In the genomic region with DNA sequence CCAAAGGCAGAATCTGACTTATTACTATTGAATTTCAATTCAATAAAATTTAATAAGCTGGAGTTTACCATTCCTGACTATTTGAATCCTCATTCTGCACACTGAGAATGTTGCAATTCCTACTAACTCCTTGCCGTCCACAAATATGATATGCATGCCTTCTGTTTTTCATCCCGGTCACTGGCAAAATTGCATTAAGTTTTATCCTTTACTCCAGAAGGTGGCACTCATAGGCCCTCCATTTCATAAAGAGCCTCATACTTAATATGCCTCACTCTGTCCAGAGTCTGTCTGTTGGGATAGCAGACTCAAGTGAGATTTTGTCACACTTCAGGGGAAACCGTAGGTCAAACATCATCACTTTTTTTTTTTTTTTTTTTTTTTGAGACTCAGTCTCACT, we compare ENCODE assay signal across 1 cellular context.
TF ChIP-seq lines count a peak whose summit lies in the region.

No MANE protein-coding gene starts in this region.

TF ChIP-seq in endothelial cell of umbilical vein, 7 proteins besides CTCF, POLR2A, EP300 and RAD21:
- TF ChIP-seq MYC (IDR thresholded peaks at IDR 0.05; ENCODE audit: low read depth, low read length) (no peak), EZH2 (IDR thresholded peaks at IDR 0.05; ENCODE audit: borderline replicate concordance, low read depth, low read length, severe bottlenecking) (no peak), POLR2AphosphoS5 (IDR thresholded peaks at IDR 0.05; ENCODE audit: insufficient read depth, low read depth, low read length) (no peak)
- TF ChIP-seq, protein P1, sequence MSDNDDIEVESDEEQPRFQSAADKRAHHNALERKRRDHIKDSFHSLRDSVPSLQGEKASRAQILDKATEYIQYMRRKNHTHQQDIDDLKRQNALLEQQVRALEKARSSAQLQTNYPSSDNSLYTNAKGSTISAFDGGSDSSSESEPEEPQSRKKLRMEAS (IDR thresholded peaks at IDR 0.05; ENCODE audit: insufficient read depth, insufficient read length): no peak
